ENCODE assay signal across 2 cellular contexts in genomic region chr20:25486377-25486776, GRCh38.
TF ChIP-seq lines count a peak whose summit lies in the region.

No MANE protein-coding gene starts in this region.

TF ChIP-seq in SK-N-SH treated with all-trans-retinoic acid at 6 μM for 48 hours, 23 proteins besides CTCF, POLR2A, EP300 and RAD21 (continued from another document):
- TF ChIP-seq CREB5 (CRISPR knock-in tag; IDR thresholded peaks at IDR 0.05; ENCODE audit: low read depth) (no peak), SNAI2 (CRISPR knock-in tag; IDR thresholded peaks at IDR 0.05) (no peak), ZNF565 (CRISPR knock-in tag; conservative IDR thresholded peaks at IDR 0.05; ENCODE audit: low read depth) (no peak), ZFP30 (CRISPR knock-in tag; IDR thresholded peaks at IDR 0.05) (no peak), ZNF70 (CRISPR knock-in tag; IDR thresholded peaks at IDR 0.05) (no peak), ZNF8 (CRISPR knock-in tag; IDR thresholded peaks at IDR 0.05) (no peak), CSDC2 (CRISPR knock-in tag; IDR thresholded peaks at IDR 0.05) (no peak), ZC3H10 (CRISPR knock-in tag; IDR thresholded peaks at IDR 0.05) (no peak), CSRNP3 (CRISPR knock-in tag; IDR thresholded peaks at IDR 0.05) (no peak), POU6F1 (CRISPR knock-in tag; IDR thresholded peaks at IDR 0.05; ENCODE audit: borderline replicate concordance, low read depth) (no peak), ARNTL (CRISPR knock-in tag; IDR thresholded peaks at IDR 0.05; ENCODE audit: borderline replicate concordance, low read depth) (no peak), TSHZ2 (CRISPR knock-in tag; IDR thresholded peaks at IDR 0.05) (no peak), PATZ1 (CRISPR knock-in tag; IDR thresholded peaks at IDR 0.05; ENCODE audit: borderline replicate concordance) (no peak), GLIS3 (CRISPR knock-in tag; IDR thresholded peaks at IDR 0.05) (no peak)

TF ChIP-seq in endothelial cell of umbilical vein, 7 proteins besides CTCF, POLR2A, EP300 and RAD21 (continued from another document):
- no peak for TF ChIP-seq EZH2 (IDR thresholded peaks at IDR 0.05; ENCODE audit: borderline replicate concordance, low read depth, low read length, severe bottlenecking)
